Comparison of ENCODE assay signal across 27 cellular contexts in genomic region chr21:15840406-15840805, GRCh38.
"Had no signal": no experiment of that assay in that cellular context is flagged by ENCODE, and none has a peak within 500 bp of the region (broad histone marks: within the 10 kb centered on the region; RNA-seq: fewer than 3 reads in every experiment).

No MANE protein-coding gene starts in this region.

- ATAC-seq: heart right ventricle; natural killer cell; psoas muscle; right lobe of liver; stimulated activated memory B cell treated with anti-CD40 and anti-IgM and Interleukin-4, amounts not matched to agents 10 μg/mL and 1 μg/mL and 100 μg/mL, for 72 hours; stimulated activated naive CD8-positive, alpha-beta T cell treated with anti-CD3 and anti-CD28 coated beads, Interleukin-15, amount 100 ng/mL, for 72 hours had no signal

- H2AFZ ChIP-seq: neural progenitor cell, parathyroid adenoma had no signal

- H3K79me2 ChIP-seq: parathyroid adenoma had no signal

- H3K27ac ChIP-seq: heart right ventricle, left ventricle myocardium inferior, neural progenitor cell, neutrophil, parathyroid adenoma, psoas muscle, right atrium auricular region, right lobe of liver, tibial nerve, upper lobe of left lung had no signal

- H3K4me3 ChIP-seq: heart right ventricle, left ventricle myocardium inferior, lung, neural progenitor cell, psoas muscle, right atrium auricular region, right lobe of liver, smooth muscle cell, tibial nerve, upper lobe of left lung had no signal

- H3K4me1 ChIP-seq: parathyroid adenoma, right lobe of liver had no signal

- H3K4me2 ChIP-seq: neural progenitor cell, smooth muscle cell had no signal

- H3K9me3 ChIP-seq: heart right ventricle, left ventricle myocardium inferior, neutrophil, psoas muscle, right atrium auricular region, right lobe of liver, tibial nerve, upper lobe of left lung had no signal

- DNase-seq: heart right ventricle; hypothalamus; immature natural killer cell; kidney; left ventricle myocardium inferior; naive B cell; natural killer cell; nephron progenitor cell; occipital lobe; psoas muscle; right lobe of liver; stimulated activated CD4-positive, alpha-beta T cell treated with anti-CD3 and anti-CD28 coated beads, Interleukin-1b, Interleukin-23, amount 100 ng/mL, for 48 hours; stimulated activated CD4-positive, alpha-beta T cell treated with anti-CD3 and anti-CD28 coated beads, Interleukin-2, amount 100 ng/mL, for 48 hours; stimulated activated CD4-positive, alpha-beta T cell treated with anti-CD3 and anti-CD28 coated beads, Interleukin-4, amount 100 ng/mL, for 4 hours; stimulated activated CD8-positive, alpha-beta memory T cell treated with anti-CD3 and anti-CD28 coated beads, Interleukin-4, amount 100 ng/mL, for 48 hours; stimulated activated naive CD4-positive, alpha-beta T cell treated with Interleukin-2 at 50 U/mL for 16 hours; stimulated activated naive CD8-positive, alpha-beta T cell treated with anti-CD3 and anti-CD28 coated beads, Interleukin-15, amount 100 ng/mL, for 72 hours; substantia nigra; upper lobe of left lung had no signal

- H3K27me3 ChIP-seq: heart right ventricle, neural progenitor cell, neutrophil, right atrium auricular region, right lobe of liver, tibial nerve, upper lobe of left lung had no signal
